Comparison of ENCODE assay signal across 8 cellular contexts in the genomic region with DNA sequence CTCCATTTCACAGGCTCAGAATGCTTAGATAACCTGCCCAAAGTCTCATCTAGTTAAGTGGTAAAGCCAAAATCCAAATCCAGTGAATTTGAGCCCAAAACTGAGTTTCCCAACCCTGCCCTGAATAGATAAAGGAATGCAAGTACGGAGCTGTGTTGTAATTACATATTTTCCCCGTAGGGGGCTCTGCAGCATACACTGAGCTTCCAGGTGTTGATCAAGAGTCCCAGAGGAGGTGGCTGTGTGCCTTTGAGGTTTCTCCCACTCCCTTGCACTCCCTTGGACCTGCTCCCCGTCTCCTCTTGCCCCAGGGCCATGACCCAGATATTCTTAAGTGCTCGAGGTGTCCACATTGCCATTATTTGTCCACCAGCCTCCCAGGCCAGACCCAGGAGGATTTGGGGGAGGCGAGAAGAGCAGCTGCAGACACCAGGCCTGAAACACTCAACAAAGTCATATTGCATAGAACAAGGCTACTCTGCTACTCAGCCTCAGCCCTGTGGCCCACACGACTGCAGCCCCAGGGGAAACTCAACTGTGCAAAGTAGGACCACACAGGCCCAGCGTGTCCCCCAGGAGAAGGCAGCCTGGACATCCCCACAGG. TPM values are rescaled to one million over a fixed set of nuclear protein-coding genes. Genes with fewer than 3 reads are reported as not detected.
DNase-seq lines count a peak whose midpoint lies in the region; ATAC-seq and TF ChIP-seq lines count a peak whose summit lies in the region.

No MANE protein-coding gene starts in this region.

- peak overlapping the region; percentile 48 for H3K27ac Mint-ChIP-seq in activated T-helper 1 cell treated with anti-CD3 and anti-CD28 coated beads, Interleukin-12 subunit alpha, Interleukin-12 subunit beta, Interleukin-2, Interleukin-4 antibody, amounts not matched to agents 30 ng/mL and 10 ng/mL and 1 ng/mL, durations not matched to agents 14 hours and 24 hours and 36 hours

- H3K27ac ChIP-seq in left ventricle myocardium inferior (replicated peaks) (no peak overlapping the region), dorsolateral prefrontal cortex (no peak overlapping the region)

- H3K4me1 ChIP-seq in left ventricle myocardium inferior = no peaks in the 10 kb centered on the region

- H3K4me3 ChIP-seq in left ventricle myocardium inferior = no peak overlapping the region
- no peak overlapping the region for H3K4me3 ChIP-seq in dorsolateral prefrontal cortex

- H3K27me3 ChIP-seq in left ventricle myocardium inferior (ENCODE audit: low read depth) (peaks cover 27% of the 10 kb centered on the region), dorsolateral prefrontal cortex (peaks cover 0 to 12% (median 0%) of the 10 kb centered on the region in 45 donors)

- TF ChIP-seq CTCF in left ventricle myocardium inferior (IDR thresholded peaks at IDR 0.05; ENCODE audit: borderline replicate concordance) = peak; percentile 38
- TF ChIP-seq CTCF in dorsolateral prefrontal cortex (IDR thresholded peaks at IDR 0.05 in 54 of 56, conservative IDR thresholded peaks at IDR 0.05 in 2 of 56; ENCODE audit: low read depth in 1 of 56, partially characterized antibody in 56 of 56) = peak in 10 of 56 donors; percentile 8 to 30 (median 16)

- H3K9me3 Mint-ChIP-seq in activated T-helper 1 cell treated with anti-CD3 and anti-CD28 coated beads, Interleukin-12 subunit alpha, Interleukin-12 subunit beta, Interleukin-2, Interleukin-4 antibody, amounts not matched to agents 30 ng/mL and 10 ng/mL and 1 ng/mL, durations not matched to agents 14 hours and 24 hours and 36 hours = no peaks in the 10 kb centered on the region

- ATAC-seq in left ventricle myocardium superior (no peak), left lobe of liver (peak; percentile 66), GM18868 (IDR thresholded peaks at IDR 0.05; ENCODE audit: unreplicated experiment) (no peak)

- H3K4me1 Mint-ChIP-seq in activated T-helper 1 cell treated with anti-CD3 and anti-CD28 coated beads, Interleukin-12 subunit alpha, Interleukin-12 subunit beta, Interleukin-2, Interleukin-4 antibody, amounts not matched to agents 30 ng/mL and 10 ng/mL and 1 ng/mL, durations not matched to agents 14 hours and 24 hours and 36 hours (ENCODE audit: low read depth) = peaks cover 54% of the 10 kb centered on the region

- intact Hi-C loops in left ventricle myocardium inferior (cut with micrococcal nuclease) (no loop called here), left ventricle myocardium superior (cut with micrococcal nuclease) (no loop called here), dorsolateral prefrontal cortex (cut with DNase I) (no loop called here)
- intact Hi-C loops in activated T-helper 1 cell treated with anti-CD3 and anti-CD28 coated beads, Interleukin-12 subunit alpha, Interleukin-12 subunit beta, Interleukin-2, Interleukin-4 antibody, amounts not matched to agents 30 ng/mL and 10 ng/mL and 1 ng/mL, durations not matched to agents 14 hours and 24 hours and 36 hours (cut with micrococcal nuclease) = loop anchor here (1.0 kb wide), 2 partner anchors 53 to 174 kb away; no protein-coding TSS in a partner anchor

- H3K27me3 Mint-ChIP-seq in activated T-helper 1 cell treated with anti-CD3 and anti-CD28 coated beads, Interleukin-12 subunit alpha, Interleukin-12 subunit beta, Interleukin-2, Interleukin-4 antibody, amounts not matched to agents 30 ng/mL and 10 ng/mL and 1 ng/mL, durations not matched to agents 14 hours and 24 hours and 36 hours (ENCODE audit: insufficient read depth) = no peaks in the 10 kb centered on the region

- no peaks in the 10 kb centered on the region for H3K9me3 ChIP-seq in left ventricle myocardium inferior (replicated peaks)

- H3K4me3 Mint-ChIP-seq in activated T-helper 1 cell treated with anti-CD3 and anti-CD28 coated beads, Interleukin-12 subunit alpha, Interleukin-12 subunit beta, Interleukin-2, Interleukin-4 antibody, amounts not matched to agents 30 ng/mL and 10 ng/mL and 1 ng/mL, durations not matched to agents 14 hours and 24 hours and 36 hours = no peak overlapping the region

- no peaks in the 10 kb centered on the region for H3K36me3 Mint-ChIP-seq in activated T-helper 1 cell treated with anti-CD3 and anti-CD28 coated beads, Interleukin-12 subunit alpha, Interleukin-12 subunit beta, Interleukin-2, Interleukin-4 antibody, amounts not matched to agents 30 ng/mL and 10 ng/mL and 1 ng/mL, durations not matched to agents 14 hours and 24 hours and 36 hours (ENCODE audit: low read depth)

- DNase-seq in left ventricle myocardium inferior (no peak), left ventricle myocardium superior (no peak), NCI-H69 (lab: John Stamatoyannopoulos, UW) (peak; percentile 55), left lobe of liver (ENCODE audit: low spot score) (no peak), dorsolateral prefrontal cortex (no peak), C1 segment of cervical spinal cord (lab: John Stamatoyannopoulos, UW) (no peak)
- peak; percentile 32 for DNase-seq in activated T-helper 1 cell treated with anti-CD3 and anti-CD28 coated beads, Interleukin-12 subunit alpha, Interleukin-12 subunit beta, Interleukin-2, Interleukin-4 antibody, amounts not matched to agents 30 ng/mL and 10 ng/mL and 1 ng/mL, durations not matched to agents 14 hours and 24 hours and 36 hours (ENCODE audit: low spot score)

- H3K36me3 ChIP-seq in left ventricle myocardium inferior = no peaks in the 10 kb centered on the region

RNA-seq across cellular contexts. Expression of gene LY9, which starts 18.4 kb away (rescaled TPM):
- not detected for total RNA-seq in left ventricle myocardium inferior
- total RNA-seq in left ventricle myocardium superior = not detected
- total RNA-seq in activated T-helper 1 cell treated with anti-CD3 and anti-CD28 coated beads, Interleukin-12 subunit alpha, Interleukin-12 subunit beta, Interleukin-2, Interleukin-4 antibody, amounts not matched to agents 30 ng/mL and 10 ng/mL and 1 ng/mL, durations not matched to agents 14 hours and 24 hours and 36 hours = 0.49 and 0.71 TPM in 2 replicates
- 0.18 TPM for total RNA-seq in left lobe of liver
- total RNA-seq in dorsolateral prefrontal cortex = 1 to 10 TPM in 3 of 120 experiments, under 1 TPM in 8, not detected in 109; 0.24 to 1.1 (median 0.48) TPM

RNA-seq across cellular contexts. Expression of gene SLAMF7, which starts 38.5 kb away (rescaled TPM):
- total RNA-seq in left ventricle myocardium inferior (0.36 TPM), left ventricle myocardium superior (0.50 TPM), left lobe of liver (0.68 TPM), dorsolateral prefrontal cortex (1 to 10 TPM in 1 of 120 experiments, under 1 TPM in 25, not detected in 94; 0.11 to 1.5 (median 0.38) TPM)
- total RNA-seq in activated T-helper 1 cell treated with anti-CD3 and anti-CD28 coated beads, Interleukin-12 subunit alpha, Interleukin-12 subunit beta, Interleukin-2, Interleukin-4 antibody, amounts not matched to agents 30 ng/mL and 10 ng/mL and 1 ng/mL, durations not matched to agents 14 hours and 24 hours and 36 hours = 43.7 and 53.6 TPM in 2 replicates

Comparison
In these comparisons a context has a peak if more than half of its experiments do, and no peak if none do; other contexts are left out.
1. DNase-seq: peak in NCI-H69 (single experiment) and activated T-helper 1 cell treated with anti-CD3 and anti-CD28 coated beads, Interleukin-12 subunit alpha, Interleukin-12 subunit beta, Interleukin-2, Interleukin-4 antibody, amounts not matched to agents 30 ng/mL and 10 ng/mL and 1 ng/mL, durations not matched to agents 14 hours and 24 hours and 36 hours (single experiment); none in left ventricle myocardium inferior (single experiment), left ventricle myocardium superior (single experiment), left lobe of liver (single experiment), dorsolateral prefrontal cortex (0 of 10) and C1 segment of cervical spinal cord (0 of 14).
2. RNA of gene SLAMF7, which starts 38.5 kb away (total RNA-seq): 43.7 to 53.6 TPM in activated T-helper 1 cell treated with anti-CD3 and anti-CD28 coated beads, Interleukin-12 subunit alpha, Interleukin-12 subunit beta, Interleukin-2, Interleukin-4 antibody, amounts not matched to agents 30 ng/mL and 10 ng/mL and 1 ng/mL, durations not matched to agents 14 hours and 24 hours and 36 hours; 0.68 TPM in left lobe of liver (single experiment), 0.50 TPM in left ventricle myocardium superior (single experiment), 0.36 TPM in left ventricle myocardium inferior (single experiment) and 0.11 to 1.5 TPM in dorsolateral prefrontal cortex; every median in the first group is over 10 times any median in the second.